35 cellular contexts compared by ENCODE assay signal in the genomic region with DNA sequence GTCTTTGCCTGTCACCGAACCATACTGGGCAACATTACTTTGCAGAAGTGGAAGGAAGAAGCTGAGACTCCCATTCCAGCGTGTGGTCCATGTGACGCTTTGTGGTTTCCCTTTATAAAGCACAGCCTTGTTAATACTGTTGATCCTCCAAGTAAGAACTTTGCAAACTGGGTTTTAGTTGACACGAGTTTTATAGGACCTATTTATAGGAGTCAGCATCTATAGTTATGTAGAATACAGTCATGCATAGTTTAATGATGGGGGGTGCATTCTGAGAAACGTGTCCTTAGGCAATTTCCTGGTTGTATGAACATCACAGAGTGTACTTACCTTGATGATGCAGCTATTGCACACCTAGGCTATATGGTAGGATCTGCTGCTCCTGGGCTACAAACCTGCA.
DNase-seq lines count a peak whose midpoint lies in the region; ATAC-seq, FAIRE-seq and TF ChIP-seq lines count a peak whose summit lies in the region.
"Had no signal": no experiment of that assay in that cellular context is flagged by ENCODE, and none has a peak within 500 bp of the region (broad histone marks: within the 10 kb centered on the region; RNA-seq: fewer than 3 reads in every experiment).

No MANE protein-coding gene starts in this region.

- H3K27ac ChIP-seq in BLaER1 (no peak overlapping the region), ascending aorta (no peak overlapping the region), aorta (ENCODE audit: low read depth in 1 of 2, low read length in 2 of 2) (no peak overlapping the region)
- H3K27ac ChIP-seq: A549, cardiac muscle cell, KMS-11, left ventricle myocardium inferior, parathyroid adenoma, right atrium auricular region, SJCRH30, upper lobe of right lung had no signal

- H3K4me3 ChIP-seq in BLaER1 (no peak overlapping the region), epithelial cell of esophagus (ENCODE audit: low read length) (no peak overlapping the region), ascending aorta (no peak overlapping the region), aorta (ENCODE audit: low read length in 2 of 2) (no peak overlapping the region)
- H3K4me3 ChIP-seq: A549, cardiac muscle cell, GM12878, left ventricle myocardium inferior, right atrium auricular region, SJCRH30, upper lobe of right lung had no signal

- peaks cover 15% of the 10 kb centered on the region; the same call in 1 of the 2 replicates for H3K4me1 ChIP-seq in BLaER1
- no peaks in the 10 kb centered on the region for H3K4me1 ChIP-seq in ascending aorta
- H3K4me1 ChIP-seq in aorta (ENCODE audit: control insufficient read depth in 1 of 2, insufficient read depth in 2 of 2, low read length in 2 of 2), result peaks cover 0 to 1% of the 10 kb centered on the region in 2 donors
- H3K4me1 ChIP-seq: A549, left ventricle myocardium inferior, parathyroid adenoma, right atrium auricular region, SJCRH30, upper lobe of right lung had no signal

- 3 to 6% methylated on average over 5 of the region's 5 CpGs for WGBS in aorta, 2 donors

- intact Hi-C loops in ascending aorta (cut with DNase I), result no loop called here
- intact Hi-C loops in aorta (cut with DNase I), result no loop called here

- peak; percentile 48 for DNase-seq in KBM-7
- peak; percentile 42 for DNase-seq in OCI-M1 (lab: John Stamatoyannopoulos, UW)
- DNase-seq in epithelial cell of esophagus (ENCODE audit: low read depth), result peak; percentile 61
- DNase-seq in GM12892 (ENCODE audit: insufficient read length), result no peak
- no peak for DNase-seq in ascending aorta (ENCODE audit: low spot score in 2 of 2)
- DNase-seq in NCI-H187 treated with DMSO at 0.1 percent for 48 hours (lab: John Stamatoyannopoulos, UW), result no peak
- no peak for DNase-seq in aorta
- DNase-seq: activated effector memory CD4-positive, alpha-beta T cell treated with anti-CD3 and anti-CD28 coated beads, Interleukin-2, amount 50 U/mL, for 16 hours; activated naive CD8-positive, alpha-beta T cell treated with anti-CD3 and anti-CD28 coated beads for 36 hours; activated T-cell treated with anti-CD3 and anti-CD28 coated beads, Interleukin-2, amount 50 U/mL, for 24 hours; anterior cingulate cortex; CD4-positive, CD25-positive, alpha-beta regulatory T cell; glutamatergic neuron; islet precursor cell; left ventricle myocardium inferior; mesendoderm; NCI-H1105; NCI-H2029; NCI-H2227 treated with DMSO at 0.1 percent for 48 hours; NCI-H526; SJCRH30; small intestine; stimulated activated naive CD8-positive, alpha-beta T cell treated with anti-CD3 and anti-CD28 coated beads, Interleukin-15, Interleukin-2, amounts not matched to agents 100 U/mL and 50 U/mL, for 24 hours; T-cell; upper lobe of right lung had no signal

- in situ Hi-C loops in KBM-7 (cut with MboI; ENCODE audit: low pct_unique_long_range_greater_than_20kb, low sequenced_read_pairs), result no loop called here

- TF ChIP-seq POLR2A in GM12892 (IDR thresholded peaks at IDR 0.05; ENCODE audit: low read depth, low read length), result no peak

- no peaks in the 10 kb centered on the region; the same call in 1 of the 2 replicates for H3K9me3 ChIP-seq in BLaER1
- no peaks in the 10 kb centered on the region for H3K9me3 ChIP-seq in ascending aorta
- H3K9me3 ChIP-seq in aorta (ENCODE audit: control insufficient read depth, low read length), result peaks cover 2% of the 10 kb centered on the region
- H3K9me3 ChIP-seq: A549, right atrium auricular region, SJCRH30, upper lobe of right lung had no signal

- no peak overlapping the region for H3K9ac ChIP-seq in BLaER1
- H3K9ac ChIP-seq: KMS-11, parathyroid adenoma had no signal

- H3K4me2 ChIP-seq in BLaER1, result peak overlapping the region; percentile 33; the same call in 1 of the 2 replicates
- H3K4me2 ChIP-seq: A549, KMS-11 had no signal

- no peak for FAIRE-seq in GM12892 (lab: Jason Lieb, UNC)
- FAIRE-seq: A549, colon, D721Med, endothelial cell of umbilical vein, GM12878, small intestine had no signal

- TF ChIP-seq CTCF in epithelial cell of esophagus (IDR thresholded peaks at IDR 0.05; ENCODE audit: insufficient read depth, low read depth, low read length, missing control alignments) (no peak), ascending aorta (IDR thresholded peaks at IDR 0.05) (no peak)

- H3K36me3 ChIP-seq in BLaER1 (no peaks in the 10 kb centered on the region), ascending aorta (no peaks in the 10 kb centered on the region), aorta (ENCODE audit: control insufficient read depth in 1 of 2, insufficient read depth in 2 of 2, low read length in 1 of 2) (no peaks in the 10 kb centered on the region)
- H3K36me3 ChIP-seq: cardiac muscle cell, left ventricle myocardium inferior, right atrium auricular region, SJCRH30, upper lobe of right lung had no signal

- no peak for ATAC-seq in aorta (ENCODE audit: low FRiP score)
- ATAC-seq: A549; GM12878; stimulated activated naive CD8-positive, alpha-beta T cell treated with anti-CD3 and anti-CD28 coated beads, Interleukin-15, Interleukin-2, amounts not matched to agents 100 U/mL and 50 U/mL, for 24 hours; T-cell; upper lobe of right lung had no signal

- H3K27me3 ChIP-seq in BLaER1, result no peaks in the 10 kb centered on the region
- H3K27me3 ChIP-seq in ascending aorta, result no peaks in the 10 kb centered on the region
- no peaks in the 10 kb centered on the region for H3K27me3 ChIP-seq in aorta (ENCODE audit: control insufficient read depth in 1 of 2, insufficient read depth in 2 of 2, low read length in 1 of 2)
- H3K27me3 ChIP-seq: cardiac muscle cell, right atrium auricular region, SJCRH30, upper lobe of right lung had no signal

- no peaks in the 10 kb centered on the region for H4K20me1 ChIP-seq in BLaER1

Comparison
In these comparisons a context has a peak if more than half of its experiments do, and no peak if none do; other contexts are left out.
1. DNase-seq: peak in KBM-7 (single experiment), OCI-M1 (single experiment) and epithelial cell of esophagus (single experiment); none in GM12892 (single experiment), ascending aorta (0 of 2), NCI-H187 treated with DMSO at 0.1 percent for 48 hours (single experiment) and aorta (0 of 2).